ENCODE assay signal across 1 cellular context in genomic region chr2:230205034-230205433, GRCh38.
TF ChIP-seq lines count a peak whose summit lies in the region.

No MANE protein-coding gene starts in this region.

TF ChIP-seq in GM23338, 12 proteins besides CTCF, POLR2A, EP300 and RAD21 (continued from another document):
- TF ChIP-seq ZNF462 (CRISPR knock-in tag; IDR thresholded peaks at IDR 0.05) = no peak
